11 cellular contexts compared by ENCODE assay signal in genomic region chr1:65020774-65021173, GRCh38. TPM values are rescaled to one million over a fixed set of nuclear protein-coding genes. Genes with fewer than 3 reads are reported as not detected.
DNase-seq lines count a peak whose midpoint lies in the region; TF ChIP-seq lines count a peak whose summit lies in the region.
"Had no signal": no experiment of that assay in that cellular context is flagged by ENCODE, and none has a peak within 500 bp of the region (broad histone marks: within the 10 kb centered on the region; RNA-seq: fewer than 3 reads in every experiment).

No MANE protein-coding gene starts in this region.

- H3K9me3 ChIP-seq in smooth muscle cell (replicated peaks; ENCODE audit: low read depth) (no peaks in the 10 kb centered on the region), esophagus muscularis mucosa (no peaks in the 10 kb centered on the region)

- 53% methylated on average over 1 of the region's 1 CpG for WGBS in smooth muscle cell (ENCODE audit: low lambda C conversion rate)
- WGBS in esophagus muscularis mucosa: 100% methylated on average over 1 of the region's 1 CpG

- H3K27me3 ChIP-seq in smooth muscle cell (ENCODE audit: low read depth) (no peaks in the 10 kb centered on the region), esophagus muscularis mucosa (no peaks in the 10 kb centered on the region)

- no peaks in the 10 kb centered on the region for H3K36me3 ChIP-seq in smooth muscle cell (ENCODE audit: low read depth)
- H3K36me3 ChIP-seq in esophagus muscularis mucosa: peaks cover 0 to 3% (median 0%) of the 10 kb centered on the region in 4 donors

- TF ChIP-seq CTCF in RWPE1 (conservative IDR thresholded peaks at IDR 0.05; ENCODE audit: low read depth): 0 out of 2 replicates have a peak, but pooled peaks have one; percentile 13
- peak; percentile 20 for TF ChIP-seq CTCF in smooth muscle cell (IDR thresholded peaks at IDR 0.05; ENCODE audit: borderline replicate concordance, insufficient read depth, poor library complexity, severe bottlenecking)
- TF ChIP-seq CTCF in esophagus muscularis mucosa (IDR thresholded peaks at IDR 0.05): peak in 1 of 3 experiments; percentile 32

- H3K4me1 ChIP-seq in smooth muscle cell (ENCODE audit: low read depth) (no peaks in the 10 kb centered on the region), esophagus muscularis mucosa (peaks cover 3 to 16% (median 8%) of the 10 kb centered on the region in 4 donors)

- H3K79me2 ChIP-seq in smooth muscle cell (ENCODE audit: low read depth): no peaks in the 10 kb centered on the region

- no peaks in the 10 kb centered on the region for H4K20me1 ChIP-seq in smooth muscle cell (ENCODE audit: low read depth)

- intact Hi-C loops in esophagus muscularis mucosa (cut with DNase I): no loop called here

- TF ChIP-seq EP300 in esophagus muscularis mucosa (IDR thresholded peaks at IDR 0.05): no peak

- H3K9ac ChIP-seq in smooth muscle cell (ENCODE audit: low read depth): no peak overlapping the region

- H3K27ac ChIP-seq in RWPE1: no peak overlapping the region
- H3K27ac ChIP-seq in smooth muscle cell (ENCODE audit: low read depth): no peak overlapping the region
- H3K27ac ChIP-seq in esophagus muscularis mucosa (replicated peaks in 1 of 4): no peak overlapping the region

- POLR2A ChIA-PET in RWPE1 (lab: Yijun Ruan, JAX; ENCODE audit: low non-redundant PET): no interaction called here

- H3K4me3 ChIP-seq in smooth muscle cell (no peak overlapping the region), esophagus muscularis mucosa (no peak overlapping the region)

- no peaks in the 10 kb centered on the region for H3F3A ChIP-seq in smooth muscle cell (ENCODE audit: low read depth)

- no peak for TF ChIP-seq POLR2A in esophagus muscularis mucosa (IDR thresholded peaks at IDR 0.05; ENCODE audit: low read depth)

- no peak overlapping the region for H2AFZ ChIP-seq in smooth muscle cell (ENCODE audit: low read depth)

- CTCF ChIA-PET in RWPE1 (lab: Yijun Ruan, JAX): interaction anchor here (0.6 to 1.1 kb wide), 4 partner anchors 143 to 667 kb away, joined by 3 to 4 read pairs (median 3); no protein-coding TSS in a partner anchor

- DNase-seq in NCI-H146 (lab: John Stamatoyannopoulos, UW) (peak; percentile 10), NCI-H146 treated with DMSO at 0.1 percent for 48 hours (lab: John Stamatoyannopoulos, UW; ENCODE audit: unreplicated experiment) (no peak), RWPE1 (ENCODE audit: low spot score) (no peak), globus pallidus (ENCODE audit: low spot score) (peak; percentile 20), smooth muscle cell (lab: John Stamatoyannopoulos, UW; ENCODE audit: unreplicated experiment) (no peak), esophagus muscularis mucosa (ENCODE audit: extremely low spot score) (no peak), AG08396 (ENCODE audit: low spot score) (no peak), inferior parietal cortex (ENCODE audit: extremely low spot score) (no peak)
- DNase-seq: activated CD4-positive, alpha-beta T cell treated with anti-CD3 and anti-CD28 coated beads, Interleukin-2, amount 10 ng/mL, durations not matched to agents 7 days and 5 days; midbrain; NCI-H345 had no signal

- H3K4me2 ChIP-seq in smooth muscle cell: no peak overlapping the region

RNA-seq across cellular contexts. Expression of gene JAK1, which starts 54.4 kb away (rescaled TPM):
- 101 and 110 TPM in 2 replicates for total RNA-seq in smooth muscle cell
- 44.9 and 52.4 TPM in 2 replicates for polyA plus RNA-seq in smooth muscle cell
- total RNA-seq in esophagus muscularis mucosa: 100 to 1,000 TPM; 112 to 158 (median 135) TPM

Comparison
In these comparisons a context has a peak if more than half of its experiments do, and no peak if none do; other contexts are left out.
1. DNase-seq: peak in NCI-H146 (single experiment) and globus pallidus (single experiment); none in NCI-H146 treated with DMSO at 0.1 percent for 48 hours (single experiment), RWPE1 (single experiment), smooth muscle cell (single experiment), esophagus muscularis mucosa (single experiment), AG08396 (single experiment) and inferior parietal cortex (single experiment).